In genomic region chr16:28932339-28933141, GRCh38 we compare ENCODE assay signal across 18 cellular contexts.
DNase-seq lines count a peak whose midpoint lies in the region; ATAC-seq and FAIRE-seq lines count a peak whose summit lies in the region.
"Had no signal": no experiment of that assay in that cellular context is flagged by ENCODE, and none has a peak within 500 bp of the region (broad histone marks: within the 10 kb centered on the region; RNA-seq: fewer than 3 reads in every experiment).

No MANE protein-coding gene starts in this region.

- no peak for DNase-seq in GM18507 (ENCODE audit: extremely low spot score, insufficient read length, low read depth)
- DNase-seq in activated naive CD8-positive, alpha-beta T cell treated with anti-CD3 and anti-CD28 coated beads, Interleukin-2, amount 50 U/mL, for 24 hours: no peak
- no peak for DNase-seq in SW480 (ENCODE audit: low spot score)
- DNase-seq in UCSD-AML1 (lab: John Stamatoyannopoulos, UW; ENCODE audit: unreplicated experiment): no peak
- DNase-seq: ACHN; activated CD4-positive, alpha-beta memory T cell treated with anti-CD3 and anti-CD28 coated beads, Interleukin-2, amount 10 ng/mL, durations not matched to agents 7 days and 5 days; activated gamma-delta T cell; body of pancreas; Calu3; hippocampal formation; left cardiac atrium; NCI-H1930; NCI-H774; Right ventricle myocardium superior had no signal

- peak overlapping the region; percentile 81 to 94 (median 92) for H3K27ac ChIP-seq in BLaER1 treated with 17β-estradiol and CSF1 and Interleukin-3, amounts not matched to agents 10 nM and 100 nM
- H3K27ac ChIP-seq: body of pancreas, prostate gland, thoracic aorta had no signal

- peaks cover 0 to 34% (median 4%) of the 10 kb centered on the region in 11 experiments; a peak in 11 of 22 replicates for H4K20me1 ChIP-seq in BLaER1 treated with 17β-estradiol and CSF1 and Interleukin-3, amounts not matched to agents 10 nM and 100 nM

- FAIRE-seq in GM18507 (lab: Jason Lieb, UNC): peak; percentile 73

- ATAC-seq in activated naive CD8-positive, alpha-beta T cell treated with anti-CD3 and anti-CD28 coated beads, Interleukin-2, amount 50 U/mL, for 24 hours: no peak
- ATAC-seq in GM21423 (IDR thresholded peaks at IDR 0.05; ENCODE audit: unreplicated experiment): no peak
- ATAC-seq: body of pancreas, left cardiac atrium had no signal

- peak overlapping the region; percentile 82 to 98 (median 94) for H3K4me2 ChIP-seq in BLaER1 treated with 17β-estradiol and CSF1 and Interleukin-3, amounts not matched to agents 10 nM and 100 nM

- H3K36me3 Mint-ChIP-seq in activated naive CD8-positive, alpha-beta T cell treated with anti-CD3 and anti-CD28 coated beads, Interleukin-2, amount 50 U/mL, for 24 hours (ENCODE audit: low read depth): peaks cover 4% of the 10 kb centered on the region

- no peaks in the 10 kb centered on the region for H3K27me3 Mint-ChIP-seq in activated naive CD8-positive, alpha-beta T cell treated with anti-CD3 and anti-CD28 coated beads, Interleukin-2, amount 50 U/mL, for 24 hours
- H3K27me3 Mint-ChIP-seq: activated CD4-positive, alpha-beta memory T cell treated with anti-CD3 and anti-CD28 coated beads, Interleukin-2, amount 10 ng/mL, durations not matched to agents 7 days and 5 days had no signal

- H3K9me3 Mint-ChIP-seq in activated naive CD8-positive, alpha-beta T cell treated with anti-CD3 and anti-CD28 coated beads, Interleukin-2, amount 50 U/mL, for 24 hours: no peaks in the 10 kb centered on the region
- H3K9me3 Mint-ChIP-seq: activated CD4-positive, alpha-beta memory T cell treated with anti-CD3 and anti-CD28 coated beads, Interleukin-2, amount 10 ng/mL, durations not matched to agents 7 days and 5 days had no signal

- peaks cover 37% of the 10 kb centered on the region for H3K4me1 Mint-ChIP-seq in activated naive CD8-positive, alpha-beta T cell treated with anti-CD3 and anti-CD28 coated beads, Interleukin-2, amount 50 U/mL, for 24 hours

- peaks cover 52 to 92% (median 81%) of the 10 kb centered on the region in 10 experiments for H3K4me1 ChIP-seq in BLaER1 treated with 17β-estradiol and CSF1 and Interleukin-3, amounts not matched to agents 10 nM and 100 nM
- H3K4me1 ChIP-seq: prostate gland had no signal

- H3K27me3 ChIP-seq in BLaER1 treated with 17β-estradiol and CSF1 and Interleukin-3, amounts not matched to agents 10 nM and 100 nM: no peaks in the 10 kb centered on the region
- H3K27me3 ChIP-seq: body of pancreas had no signal

- H3K4me3 ChIP-seq in BLaER1 treated with 17β-estradiol and CSF1 and Interleukin-3, amounts not matched to agents 10 nM and 100 nM: peak overlapping the region; percentile 37 to 95 (median 87)
- H3K4me3 ChIP-seq: body of pancreas, prostate gland, thoracic aorta had no signal

- H3K27ac Mint-ChIP-seq in activated naive CD8-positive, alpha-beta T cell treated with anti-CD3 and anti-CD28 coated beads, Interleukin-2, amount 50 U/mL, for 24 hours: peak overlapping the region; percentile 1
- H3K27ac Mint-ChIP-seq: activated CD4-positive, alpha-beta memory T cell treated with anti-CD3 and anti-CD28 coated beads, Interleukin-2, amount 10 ng/mL, durations not matched to agents 7 days and 5 days had no signal

- peaks cover 0 to 6% (median 0%) of the 10 kb centered on the region in 11 experiments; a peak in 2 of 22 replicates for H3K9me3 ChIP-seq in BLaER1 treated with 17β-estradiol and CSF1 and Interleukin-3, amounts not matched to agents 10 nM and 100 nM (replicated peaks in 1 of 11)
- H3K9me3 ChIP-seq: body of pancreas, prostate gland, thoracic aorta had no signal

- peak overlapping the region; percentile 69 for H3K4me3 Mint-ChIP-seq in activated naive CD8-positive, alpha-beta T cell treated with anti-CD3 and anti-CD28 coated beads, Interleukin-2, amount 50 U/mL, for 24 hours
- H3K4me3 Mint-ChIP-seq: activated CD4-positive, alpha-beta memory T cell treated with anti-CD3 and anti-CD28 coated beads, Interleukin-2, amount 10 ng/mL, durations not matched to agents 7 days and 5 days had no signal

- peaks cover 0 to 45% (median 40%) of the 10 kb centered on the region in 11 experiments; a peak in 18 of 22 replicates for H3K36me3 ChIP-seq in BLaER1 treated with 17β-estradiol and CSF1 and Interleukin-3, amounts not matched to agents 10 nM and 100 nM
- H3K36me3 ChIP-seq: prostate gland, thoracic aorta had no signal

- peak overlapping the region; percentile 79 to 96 (median 92) for H3K9ac ChIP-seq in BLaER1 treated with 17β-estradiol and CSF1 and Interleukin-3, amounts not matched to agents 10 nM and 100 nM
